ENCODE assay signal across 31 cellular contexts in the genomic region with DNA sequence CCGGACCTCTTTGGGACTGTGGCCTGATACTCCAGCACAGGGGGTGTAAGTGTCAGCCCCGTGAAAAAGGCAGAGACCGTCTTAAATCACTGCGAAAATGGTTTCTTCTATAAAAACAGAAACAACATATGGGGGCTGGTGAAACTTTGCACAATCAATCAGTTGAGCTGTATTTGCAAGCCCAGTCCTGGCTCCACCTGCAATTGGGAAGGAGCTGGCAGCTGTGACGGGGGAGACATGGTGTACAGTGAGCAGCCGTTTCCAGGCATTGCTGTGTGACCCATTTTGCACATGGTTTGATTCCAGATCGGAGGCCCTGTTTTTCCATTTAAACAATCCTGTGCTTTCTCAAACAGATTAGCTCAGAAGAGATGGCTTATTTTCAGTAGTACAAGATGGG. TPM values are rescaled to one million over a fixed set of nuclear protein-coding genes. Genes with fewer than 3 reads are reported as not detected.
DNase-seq lines count a peak whose midpoint lies in the region; ATAC-seq and TF ChIP-seq lines count a peak whose summit lies in the region.
"Had no signal": no experiment of that assay in that cellular context is flagged by ENCODE, and none has a peak within 500 bp of the region (broad histone marks: within the 10 kb centered on the region; RNA-seq: fewer than 3 reads in every experiment).

No MANE protein-coding gene starts in this region.

- H3K36me3 ChIP-seq in CD8-positive, alpha-beta memory T cell (ENCODE audit: insufficient read depth, low read length): no peaks in the 10 kb centered on the region
- H3K36me3 ChIP-seq: SJCRH30 had no signal

- CTCF ChIA-PET in CD8-positive, alpha-beta memory T cell (lab: Charles Lee): no interaction called here

- H3K36me3 Mint-ChIP-seq in chondrocyte (ENCODE audit: low read depth): peaks cover 22% of the 10 kb centered on the region
- peaks cover 13 to 47% (median 17%) of the 10 kb centered on the region in 3 donors for H3K36me3 Mint-ChIP-seq in CD8-positive, alpha-beta memory T cell
- H3K36me3 Mint-ChIP-seq: natural killer cell treated with Interleukin-12 subunit alpha and Interleukin-12 subunit beta and Interleukin-15 and Interleukin-18, amount 100 ng/mL, for 72 hours had no signal

- no peak for TF ChIP-seq CTCF in chondrocyte (IDR thresholded peaks at IDR 0.05)

- H3K27me3 Mint-ChIP-seq in stimulated activated naive CD8-positive, alpha-beta T cell treated with anti-CD3 and anti-CD28 coated beads, Interleukin-15, amount 100 ng/mL, for 72 hours: no peaks in the 10 kb centered on the region
- no peaks in the 10 kb centered on the region for H3K27me3 Mint-ChIP-seq in chondrocyte (ENCODE audit: low read depth)
- no peaks in the 10 kb centered on the region for H3K27me3 Mint-ChIP-seq in CD8-positive, alpha-beta memory T cell
- H3K27me3 Mint-ChIP-seq: activated naive CD4-positive, alpha-beta T cell treated with anti-CD3 and anti-CD28 coated beads, Interleukin-2, amount 50 U/mL, for 24 hours; CD4-positive, CD25-positive, alpha-beta regulatory T cell; natural killer cell treated with Interleukin-12 subunit alpha and Interleukin-12 subunit beta and Interleukin-15 and Interleukin-18, amount 100 ng/mL, for 72 hours had no signal

- no peaks in the 10 kb centered on the region for H3K9me3 Mint-ChIP-seq in stimulated activated naive CD8-positive, alpha-beta T cell treated with anti-CD3 and anti-CD28 coated beads, Interleukin-15, amount 100 ng/mL, for 72 hours
- H3K9me3 Mint-ChIP-seq in chondrocyte (ENCODE audit: low read depth): peaks cover 3% of the 10 kb centered on the region
- no peaks in the 10 kb centered on the region for H3K9me3 Mint-ChIP-seq in CD8-positive, alpha-beta memory T cell
- H3K9me3 Mint-ChIP-seq: activated naive CD4-positive, alpha-beta T cell treated with anti-CD3 and anti-CD28 coated beads, Interleukin-2, amount 50 U/mL, for 24 hours; activated T-helper 2 cell treated with anti-CD3 and anti-CD28 coated beads, Interferon-gamma antibody, Interleukin-2, Interleukin-4, amounts not matched to agents 10 μg/mL and 5 μg/mL and 100 μg/mL, durations not matched to agents 14 hours and 24 hours and 36 hours; CD4-positive, CD25-positive, alpha-beta regulatory T cell; natural killer cell treated with Interleukin-12 subunit alpha and Interleukin-12 subunit beta and Interleukin-15 and Interleukin-18, amount 100 ng/mL, for 72 hours had no signal

- POLR2A ChIA-PET in CD8-positive, alpha-beta memory T cell (lab: Charles Lee): no interaction called here

- H3K27ac ChIP-seq in CD8-positive, alpha-beta memory T cell (ENCODE audit: low read depth, low read length): no peak overlapping the region
- H3K27ac ChIP-seq: cardiac muscle cell, foreskin keratinocyte, lower lobe of right lung, parathyroid adenoma, right lobe of liver, SJCRH30, thyroid gland had no signal

- H3K4me1 ChIP-seq in CD8-positive, alpha-beta memory T cell (ENCODE audit: insufficient read depth, low read length): no peaks in the 10 kb centered on the region
- H3K4me1 ChIP-seq: foreskin keratinocyte, lower lobe of right lung, parathyroid adenoma, right lobe of liver, thyroid gland had no signal

- no peaks in the 10 kb centered on the region for H3K9me3 ChIP-seq in CD8-positive, alpha-beta memory T cell (ENCODE audit: low read length)
- H3K9me3 ChIP-seq: lower lobe of right lung, right lobe of liver, SJCRH30, thyroid gland had no signal

- ATAC-seq in stimulated activated naive CD8-positive, alpha-beta T cell treated with anti-CD3 and anti-CD28 coated beads, Interleukin-15, Interleukin-2, amounts not matched to agents 100 U/mL and 50 U/mL, for 24 hours: no peak
- ATAC-seq in stimulated activated naive CD8-positive, alpha-beta T cell treated with anti-CD3 and anti-CD28 coated beads, Interleukin-15, amount 100 ng/mL, for 72 hours: no peak
- ATAC-seq: esophagus mucosa; foreskin keratinocyte; lower lobe of right lung; natural killer cell treated with Interleukin-12 subunit alpha and Interleukin-12 subunit beta and Interleukin-15 and Interleukin-18, amount 100 ng/mL, for 72 hours; Panc1; right lobe of liver had no signal

- no peak overlapping the region for H3K4me3 Mint-ChIP-seq in stimulated activated naive CD8-positive, alpha-beta T cell treated with anti-CD3 and anti-CD28 coated beads, Interleukin-15, amount 100 ng/mL, for 72 hours
- no peak overlapping the region for H3K4me3 Mint-ChIP-seq in chondrocyte (ENCODE audit: unreplicated experiment)
- H3K4me3 Mint-ChIP-seq in CD8-positive, alpha-beta memory T cell: no peak overlapping the region
- H3K4me3 Mint-ChIP-seq: activated naive CD4-positive, alpha-beta T cell treated with anti-CD3 and anti-CD28 coated beads, Interleukin-2, amount 50 U/mL, for 24 hours; CD4-positive, CD25-positive, alpha-beta regulatory T cell; endodermal cell; natural killer cell treated with Interleukin-12 subunit alpha and Interleukin-12 subunit beta and Interleukin-15 and Interleukin-18, amount 100 ng/mL, for 72 hours had no signal

- no peak overlapping the region for H3K27ac Mint-ChIP-seq in stimulated activated naive CD8-positive, alpha-beta T cell treated with anti-CD3 and anti-CD28 coated beads, Interleukin-15, amount 100 ng/mL, for 72 hours
- no peak overlapping the region for H3K27ac Mint-ChIP-seq in chondrocyte (ENCODE audit: unreplicated experiment)
- H3K27ac Mint-ChIP-seq in CD8-positive, alpha-beta memory T cell: no peak overlapping the region
- H3K27ac Mint-ChIP-seq: activated naive CD4-positive, alpha-beta T cell treated with anti-CD3 and anti-CD28 coated beads, Interleukin-2, amount 50 U/mL, for 24 hours; activated T-helper 2 cell treated with anti-CD3 and anti-CD28 coated beads, Interferon-gamma antibody, Interleukin-2, Interleukin-4, amounts not matched to agents 10 μg/mL and 5 μg/mL and 100 μg/mL, durations not matched to agents 14 hours and 24 hours and 36 hours; endodermal cell; natural killer cell treated with Interleukin-12 subunit alpha and Interleukin-12 subunit beta and Interleukin-15 and Interleukin-18, amount 100 ng/mL, for 72 hours had no signal

- H3K4me1 Mint-ChIP-seq in stimulated activated naive CD8-positive, alpha-beta T cell treated with anti-CD3 and anti-CD28 coated beads, Interleukin-15, amount 100 ng/mL, for 72 hours: no peaks in the 10 kb centered on the region
- no peaks in the 10 kb centered on the region for H3K4me1 Mint-ChIP-seq in chondrocyte (ENCODE audit: low read depth)
- no peaks in the 10 kb centered on the region for H3K4me1 Mint-ChIP-seq in CD8-positive, alpha-beta memory T cell
- H3K4me1 Mint-ChIP-seq: activated naive CD4-positive, alpha-beta T cell treated with anti-CD3 and anti-CD28 coated beads, Interleukin-2, amount 50 U/mL, for 24 hours had no signal

- H3K4me3 ChIP-seq in CD8-positive, alpha-beta memory T cell (ENCODE audit: low read length): no peak overlapping the region
- H3K4me3 ChIP-seq: cardiac muscle cell, lower lobe of right lung, right lobe of liver, SJCRH30, thyroid gland had no signal

- H3K27me3 ChIP-seq in CD8-positive, alpha-beta memory T cell (ENCODE audit: insufficient read depth, low read length, poor library complexity, severe bottlenecking): no peaks in the 10 kb centered on the region
- H3K27me3 ChIP-seq: cardiac muscle cell, foreskin keratinocyte, right lobe of liver, SJCRH30, thyroid gland had no signal

- DNase-seq in stimulated activated naive CD8-positive, alpha-beta T cell treated with anti-CD3 and anti-CD28 coated beads, Interleukin-15, Interleukin-2, amounts not matched to agents 100 U/mL and 50 U/mL, for 24 hours: peak; percentile 0
- DNase-seq in stimulated activated naive CD8-positive, alpha-beta T cell treated with anti-CD3 and anti-CD28 coated beads, Interleukin-15, amount 100 ng/mL, for 72 hours: no peak
- DNase-seq in chondrocyte (ENCODE audit: low spot score) (peak; percentile 34), mucosa of gallbladder (ENCODE audit: low spot score) (peak; percentile 10), ureter (ENCODE audit: low spot score) (peak; percentile 35), SHP77 (lab: John Stamatoyannopoulos, UW) (no peak), AG08396 (ENCODE audit: low spot score) (no peak)
- DNase-seq in CD8-positive, alpha-beta memory T cell: no peak
- DNase-seq: activated CD4-positive, alpha-beta T cell treated with anti-CD3 and anti-CD28 coated beads, Interleukin-2, amount 50 U/mL, for 48 hours; activated CD4-positive, CD25-positive, alpha-beta regulatory T cell; CD4-positive, CD25-positive, alpha-beta regulatory T cell; EL; endodermal cell; foreskin keratinocyte; GOT3; lower lobe of right lung; NCI-H1092 treated with DMSO at 0.1 percent for 48 hours; NCI-H187; NCI-H69; stimulated activated naive CD4-positive, alpha-beta T cell treated with Interleukin-2 at 50 U/mL for 16 hours; T-helper 1 cell; thyroid gland had no signal

RNA-seq across cellular contexts. Expression of a gene that starts 12.9 kb away (rescaled TPM):
- total RNA-seq in chondrocyte (10.2 to 32.8 TPM (median 31.3 TPM) in 3 replicates), mucosa of gallbladder (39.1 TPM), ureter (50.4 TPM)
- 10 to 100 TPM; 15.3 to 18.6 TPM for total RNA-seq in CD8-positive, alpha-beta memory T cell
- polyA plus RNA-seq in CD8-positive, alpha-beta memory T cell: 6.8 TPM

RNA-seq across cellular contexts. Expression of a gene that starts 54.4 kb away (rescaled TPM):
- total RNA-seq in chondrocyte (44.5 to 58.1 TPM (median 50.4 TPM) in 3 replicates), mucosa of gallbladder (63.7 TPM), ureter (84.4 TPM)
- total RNA-seq in CD8-positive, alpha-beta memory T cell: 10 to 100 TPM; 69.2 to 72.8 TPM
- 24.9 TPM for polyA plus RNA-seq in CD8-positive, alpha-beta memory T cell

Comparison
In these comparisons a context has a peak if more than half of its experiments do, and no peak if none do; other contexts are left out.
1. DNase-seq: peak in stimulated activated naive CD8-positive, alpha-beta T cell treated with anti-CD3 and anti-CD28 coated beads, Interleukin-15, Interleukin-2, amounts not matched to agents 100 U/mL and 50 U/mL, for 24 hours (single experiment), chondrocyte (single experiment), mucosa of gallbladder (single experiment) and ureter (single experiment); none in stimulated activated naive CD8-positive, alpha-beta T cell treated with anti-CD3 and anti-CD28 coated beads, Interleukin-15, amount 100 ng/mL, for 72 hours (0 of 2), SHP77 (0 of 2), CD8-positive, alpha-beta memory T cell (0 of 5) and AG08396 (single experiment).